Comparison of ENCODE assay signal across 14 cellular contexts in the genomic region with DNA sequence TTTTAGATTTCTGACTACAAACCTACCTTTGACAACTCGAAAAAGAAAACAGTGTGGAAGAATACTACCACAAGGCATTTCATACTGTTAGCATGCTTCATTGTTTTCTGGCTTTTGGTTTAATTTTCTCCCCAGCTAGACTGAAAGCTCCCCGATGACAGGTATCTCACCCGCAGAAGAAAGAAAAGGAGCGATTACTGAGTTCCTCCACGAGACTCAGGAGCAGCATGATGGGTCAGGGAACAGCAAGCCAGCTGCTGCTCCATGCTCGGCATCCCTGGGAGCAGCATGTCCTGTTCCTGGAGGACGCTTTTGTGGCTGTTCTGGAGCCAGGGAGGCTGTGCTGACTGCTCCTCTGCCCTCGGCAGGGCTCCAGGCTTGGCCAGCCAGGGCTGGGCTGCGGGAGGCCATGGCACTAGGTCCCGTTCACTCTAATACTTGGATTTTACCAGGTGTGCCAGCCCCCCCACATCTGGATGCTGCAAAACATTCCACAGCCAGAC.
DNase-seq lines count a peak whose midpoint lies in the region; ATAC-seq and TF ChIP-seq lines count a peak whose summit lies in the region.
"Had no signal": no experiment of that assay in that cellular context is flagged by ENCODE, and none has a peak within 500 bp of the region (broad histone marks: within the 10 kb centered on the region; RNA-seq: fewer than 3 reads in every experiment).

No MANE protein-coding gene starts in this region.

- H3K27me3 ChIP-seq in H7 (ENCODE audit: control insufficient read depth, insufficient read depth, low read length) (no peaks in the 10 kb centered on the region), right cardiac atrium (ENCODE audit: control insufficient read depth, insufficient read depth) (no peaks in the 10 kb centered on the region), gastrocnemius medialis (no peaks in the 10 kb centered on the region)

- H3K27ac ChIP-seq in right cardiac atrium (ENCODE audit: low read length) (peak overlapping the region; percentile 73), gastrocnemius medialis (peak overlapping the region; percentile 73 to 86 (median 80))

- H3K36me3 Mint-ChIP-seq in activated naive CD8-positive, alpha-beta T cell treated with anti-CD3 and anti-CD28 coated beads, Interleukin-2, amount 50 U/mL, for 24 hours (ENCODE audit: low read depth) = peaks cover 2% of the 10 kb centered on the region

- H3K9me3 ChIP-seq in right cardiac atrium (ENCODE audit: control insufficient read depth, low read length) = no peaks in the 10 kb centered on the region
- no peaks in the 10 kb centered on the region for H3K9me3 ChIP-seq in gastrocnemius medialis

- H3K4me3 ChIP-seq in H7 (ENCODE audit: insufficient read depth, low read depth, low read length) = no peak overlapping the region
- no peak overlapping the region for H3K4me3 ChIP-seq in right cardiac atrium (ENCODE audit: low read length)
- H3K4me3 ChIP-seq in gastrocnemius medialis = peak overlapping the region in 2 of 4 donors; percentile 20 to 40
- no peak overlapping the region for H3K4me3 ChIP-seq in lower leg skin (ENCODE audit: low read depth, poor library complexity, severe bottlenecking)

- H3K36me3 ChIP-seq in H7 (replicated peaks; ENCODE audit: control insufficient read depth, insufficient read depth, low read length) (no peaks in the 10 kb centered on the region), gastrocnemius medialis (no peaks in the 10 kb centered on the region)

- H3K27me3 Mint-ChIP-seq in activated naive CD8-positive, alpha-beta T cell treated with anti-CD3 and anti-CD28 coated beads, Interleukin-2, amount 50 U/mL, for 24 hours = no peaks in the 10 kb centered on the region
- H3K27me3 Mint-ChIP-seq: activated CD8-positive, alpha-beta memory T cell treated with anti-CD3 and anti-CD28 coated beads, Interleukin-2, amount 10 ng/mL, durations not matched to agents 7 days and 5 days had no signal

- in situ Hi-C loops in gastrocnemius medialis (cut with MboI; ENCODE audit: low sequenced_read_pairs in 4 of 4) = loop anchor here in 1 of 4 donors (25.0 kb wide), 1 partner anchor 281 kb away; no protein-coding TSS in a partner anchor

- H3K9me3 Mint-ChIP-seq in activated naive CD8-positive, alpha-beta T cell treated with anti-CD3 and anti-CD28 coated beads, Interleukin-2, amount 50 U/mL, for 24 hours = no peaks in the 10 kb centered on the region
- H3K9me3 Mint-ChIP-seq: activated naive CD4-positive, alpha-beta T cell treated with anti-CD3 and anti-CD28 coated beads for 36 hours had no signal

- intact Hi-C loops in right cardiac atrium (cut with DNase I) = no loop called here
- intact Hi-C loops in gastrocnemius medialis (cut with DNase I; ENCODE audit: low total_unique reads) = no loop called here
- intact Hi-C loops in lower leg skin (cut with DNase I; ENCODE audit: low total_unique reads) = no loop called here

- 33% methylated on average over 10 of the region's 10 CpGs for WGBS in right cardiac atrium
- WGBS in lower leg skin, 2 donors = 79 to 85% methylated on average over 10 of the region's 10 CpGs

- ATAC-seq in activated naive CD8-positive, alpha-beta T cell treated with anti-CD3 and anti-CD28 coated beads, Interleukin-2, amount 50 U/mL, for 24 hours = no peak
- peak; percentile 56 to 68 for ATAC-seq in right cardiac atrium
- peak; percentile 71 to 75 for ATAC-seq in gastrocnemius medialis
- no peak for ATAC-seq in HG02973 (IDR thresholded peaks at IDR 0.05; ENCODE audit: unreplicated experiment)
- ATAC-seq: activated CD8-positive, alpha-beta memory T cell treated with anti-CD3 and anti-CD28 coated beads, Interleukin-2, amount 10 ng/mL, durations not matched to agents 7 days and 5 days had no signal

- peak; percentile 43 to 59 for TF ChIP-seq POLR2A in gastrocnemius medialis (IDR thresholded peaks at IDR 0.05)
- no peak for TF ChIP-seq POLR2A in lower leg skin (IDR thresholded peaks at IDR 0.05)

- peak overlapping the region; percentile 56 for H3K27ac Mint-ChIP-seq in activated naive CD8-positive, alpha-beta T cell treated with anti-CD3 and anti-CD28 coated beads, Interleukin-2, amount 50 U/mL, for 24 hours
- H3K27ac Mint-ChIP-seq: activated CD8-positive, alpha-beta memory T cell treated with anti-CD3 and anti-CD28 coated beads, Interleukin-2, amount 10 ng/mL, durations not matched to agents 7 days and 5 days; activated naive CD4-positive, alpha-beta T cell treated with anti-CD3 and anti-CD28 coated beads for 36 hours had no signal

- peaks cover 38% of the 10 kb centered on the region for H3K4me1 Mint-ChIP-seq in activated naive CD8-positive, alpha-beta T cell treated with anti-CD3 and anti-CD28 coated beads, Interleukin-2, amount 50 U/mL, for 24 hours

- TF ChIP-seq CTCF in gastrocnemius medialis (IDR thresholded peaks at IDR 0.05 in 4 of 5, conservative IDR thresholded peaks at IDR 0.05 in 1 of 5) (peak in 1 of 5 experiments; percentile 21), lower leg skin (IDR thresholded peaks at IDR 0.05) (no peak)

- H3K4me3 Mint-ChIP-seq in activated naive CD8-positive, alpha-beta T cell treated with anti-CD3 and anti-CD28 coated beads, Interleukin-2, amount 50 U/mL, for 24 hours = peak overlapping the region; percentile 37
- H3K4me3 Mint-ChIP-seq: activated CD8-positive, alpha-beta memory T cell treated with anti-CD3 and anti-CD28 coated beads, Interleukin-2, amount 10 ng/mL, durations not matched to agents 7 days and 5 days; activated naive CD4-positive, alpha-beta T cell treated with anti-CD3 and anti-CD28 coated beads for 36 hours had no signal

- H3K4me1 ChIP-seq in right cardiac atrium (ENCODE audit: control insufficient read depth, insufficient read depth, low read length) (peaks cover 11% of the 10 kb centered on the region), gastrocnemius medialis (peaks cover 36% of the 10 kb centered on the region in 2 donors)

- DNase-seq in H7 = peak; percentile 40
- no peak for DNase-seq in activated naive CD8-positive, alpha-beta T cell treated with anti-CD3 and anti-CD28 coated beads, Interleukin-2, amount 50 U/mL, for 24 hours
- DNase-seq in right cardiac atrium = peak in 2 of 3 donors; percentile 72 to 81
- DNase-seq in gastrocnemius medialis = peak; percentile 92 to 94
- no peak for DNase-seq in NK-92 (lab: John Stamatoyannopoulos, UW; ENCODE audit: unreplicated experiment)
- no peak for DNase-seq in lower leg skin (ENCODE audit: low spot score in 2 of 2)
- no peak for DNase-seq in cerebellar nuclear complex (lab: John Stamatoyannopoulos, UW)
- DNase-seq: activated CD8-positive, alpha-beta memory T cell treated with anti-CD3 and anti-CD28 coated beads, Interleukin-2, amount 10 ng/mL, durations not matched to agents 7 days and 5 days; HCEC 1CT; NCI-H1694 treated with DMSO at 0.1 percent for 48 hours; NCI-H510A; small intestine had no signal

Comparison
In these comparisons a context has a peak if more than half of its experiments do, and no peak if none do; other contexts are left out.
1. DNase-seq: peak in H7 (single experiment), right cardiac atrium (2 of 3) and gastrocnemius medialis (2 of 2); none in activated naive CD8-positive, alpha-beta T cell treated with anti-CD3 and anti-CD28 coated beads, Interleukin-2, amount 50 U/mL, for 24 hours (single experiment), NK-92 (single experiment), lower leg skin (0 of 2) and cerebellar nuclear complex (0 of 2).
2. ATAC-seq: peak in right cardiac atrium (2 of 2) and gastrocnemius medialis (2 of 2); none in activated naive CD8-positive, alpha-beta T cell treated with anti-CD3 and anti-CD28 coated beads, Interleukin-2, amount 50 U/mL, for 24 hours (single experiment) and HG02973 (single experiment).
3. POLR2A ChIP-seq: peak in gastrocnemius medialis (2 of 2); none in lower leg skin (0 of 2).